Comparison of ENCODE assay signal across 8 cellular contexts in genomic region chr2:170235860-170236638, GRCh38. TPM values are rescaled to one million over a fixed set of nuclear protein-coding genes. Genes with fewer than 3 reads are reported as not detected.
DNase-seq lines count a peak whose midpoint lies in the region; ATAC-seq, FAIRE-seq and TF ChIP-seq lines count a peak whose summit lies in the region.

No MANE protein-coding gene starts in this region.

- no peak overlapping the region for H2AFZ ChIP-seq in keratinocyte (ENCODE audit: control insufficient read depth, low read length)

- intact Hi-C loops in adrenal gland (cut with DNase I) = no loop called here
- intact Hi-C loops in kidney (cut with DNase I) = no loop called here

- ATAC-seq in GM18517 (IDR thresholded peaks at IDR 0.05; ENCODE audit: unreplicated experiment) = no peak
- ATAC-seq in GM21360 (IDR thresholded peaks at IDR 0.05; ENCODE audit: unreplicated experiment) = no peak

- H3K4me3 ChIP-seq in adrenal gland (no peak overlapping the region), keratinocyte (ENCODE audit: control insufficient read depth in 2 of 3, extremely low read depth in 1 of 3, insufficient read depth in 2 of 3, low read depth in 1 of 3, low read length in 3 of 3) (no peak overlapping the region), kidney (ENCODE audit: low read length in 2 of 2) (no peak overlapping the region)

- no peaks in the 10 kb centered on the region for H3K9me3 ChIP-seq in adrenal gland (replicated peaks in 1 of 3)
- H3K9me3 ChIP-seq in keratinocyte (ENCODE audit: control insufficient read depth, low read depth, low read length) = no peaks in the 10 kb centered on the region
- no peaks in the 10 kb centered on the region for H3K9me3 ChIP-seq in kidney (ENCODE audit: control insufficient read depth in 1 of 2, low read length in 2 of 2)

- dilution Hi-C loops in keratinocyte (cut with MboI; ENCODE audit: extremely low pct_ligation_motif_present, low sequenced_read_pairs) = no loop called here

- no peaks in the 10 kb centered on the region for H4K20me1 ChIP-seq in keratinocyte (ENCODE audit: control insufficient read depth, extremely low read depth, insufficient read depth, low read length)

- no peak for TF ChIP-seq POLR2A in adrenal gland (IDR thresholded peaks at IDR 0.05)

- H3K4me1 ChIP-seq in adrenal gland (replicated peaks in 1 of 2) = peaks cover 0 to 8% of the 10 kb centered on the region in 2 donors
- H3K4me1 ChIP-seq in keratinocyte (ENCODE audit: control insufficient read depth, extremely low read depth, insufficient read depth, low read length) = no peaks in the 10 kb centered on the region
- H3K4me1 ChIP-seq in kidney (ENCODE audit: control insufficient read depth in 1 of 2, insufficient read depth in 1 of 2, low read depth in 1 of 2, low read length in 2 of 2) = no peaks in the 10 kb centered on the region

- no peaks in the 10 kb centered on the region for H3K9me1 ChIP-seq in keratinocyte (ENCODE audit: control insufficient read depth, extremely low read depth, insufficient read depth, low read length)

- WGBS in adrenal gland, 4 donors = 35 to 39% (median 36%) methylated on average over 12 of the region's 12 CpGs

- FAIRE-seq in keratinocyte (lab: Jason Lieb, UNC) = peak; percentile 67
- no peak for FAIRE-seq in kidney (lab: Jason Lieb, UNC)

- H3K4me2 ChIP-seq in keratinocyte (ENCODE audit: control insufficient read depth, extremely low read depth, insufficient read depth, low read depth, low read length) = no peak overlapping the region

- TF ChIP-seq CTCF in adrenal gland (IDR thresholded peaks at IDR 0.05) (peak; percentile 27 to 70 (median 55)), keratinocyte (optimal IDR thresholded peaks at IDR 0.05 in 1 of 3, IDR thresholded peaks at IDR 0.05 in 1 of 3, conservative IDR thresholded peaks at IDR 0.05 in 1 of 3; ENCODE audit: extremely low read depth in 1 of 3, insufficient read depth in 2 of 3, low read length in 3 of 3) (peak; percentile 42 to 65 (median 54)), kidney (IDR thresholded peaks at IDR 0.05; ENCODE audit: borderline replicate concordance, extremely low read depth, insufficient read depth) (no peak)

- H3K9ac ChIP-seq in keratinocyte (ENCODE audit: control insufficient read depth, extremely low read depth, insufficient read depth, low read length) (no peak overlapping the region), kidney (ENCODE audit: low read length in 2 of 2) (no peak overlapping the region)

- no peaks in the 10 kb centered on the region for H3K36me3 ChIP-seq in adrenal gland (replicated peaks in 1 of 2)
- no peaks in the 10 kb centered on the region for H3K36me3 ChIP-seq in keratinocyte (ENCODE audit: control insufficient read depth in 2 of 2, extremely low read depth in 1 of 2, insufficient read depth in 2 of 2, low read length in 2 of 2)
- no peaks in the 10 kb centered on the region for H3K36me3 ChIP-seq in kidney (ENCODE audit: control insufficient read depth in 1 of 2, insufficient read depth in 2 of 2, low read length in 2 of 2)

- peaks cover 4% of the 10 kb centered on the region for H3K27me3 ChIP-seq in adrenal gland
- H3K27me3 ChIP-seq in keratinocyte (ENCODE audit: control insufficient read depth, extremely low read depth, insufficient read depth, low read length) = no peaks in the 10 kb centered on the region

- DNase-seq in DMS 273 treated with DMSO at 0.1 percent for 48 hours (lab: John Stamatoyannopoulos, UW) = peak; percentile 10
- peak; percentile 28 for DNase-seq in HCEC 1CT
- DNase-seq in NCI-H446 (lab: John Stamatoyannopoulos, UW) = peak; percentile 76 to 79
- peak; percentile 20 to 64 (median 44) for DNase-seq in adrenal gland
- DNase-seq in keratinocyte (ENCODE audit: low read depth, low spot score) = peak; percentile 1
- DNase-seq in kidney = no peak

- H3K27ac ChIP-seq in adrenal gland = no peak overlapping the region
- H3K27ac ChIP-seq in keratinocyte (ENCODE audit: control insufficient read depth, insufficient read depth, low read length) = no peak overlapping the region
- no peak overlapping the region for H3K27ac ChIP-seq in kidney (ENCODE audit: low read depth in 2 of 2, low read length in 2 of 2)

- H3K79me2 ChIP-seq in keratinocyte (ENCODE audit: control insufficient read depth, insufficient read depth, low read length) = no peaks in the 10 kb centered on the region

RNA-seq across cellular contexts. Expression of gene MYO3B, which starts 58.1 kb away (rescaled TPM):
- under 1 TPM in 1 of 8 donors, not detected in 7; 0.04 TPM for total RNA-seq in adrenal gland
- under 1 TPM in 2 of 3 donors, not detected in 1; 0.04 to 0.08 TPM for polyA plus RNA-seq in adrenal gland
- polyA plus RNA-seq in keratinocyte = 3.1 to 7.6 TPM (median 4.4 TPM) in 3 replicates
- polyA plus RNA-seq in keratinocyte (2011; ENCODE audit: low read depth) = 1.5 TPM
- 2.9 and 4.8 TPM in 2 replicates for polyA plus RNA-seq in keratinocyte (2011; cell fraction: cytosol; rRNA removed)
- 7.7 and 8.6 TPM in 2 replicates for polyA plus RNA-seq in keratinocyte (2011; cell fraction: nucleus; rRNA removed)
- 2.4 and 2.5 TPM in 2 replicates for polyA plus RNA-seq in keratinocyte (2012; ENCODE audit: low replicate concordance)
- polyA minus RNA-seq in keratinocyte = 2.1 to 17.5 TPM (median 16.9 TPM) in 3 replicates
- 4.4 TPM for polyA minus RNA-seq in keratinocyte (2011; cell fraction: cytosol; rRNA and poly(A)+ RNA removed)
- polyA minus RNA-seq in keratinocyte (2011; cell fraction: nucleus; rRNA and poly(A)+ RNA removed) = 15.6 and 36.9 TPM in 2 replicates
- 6.4 TPM for total RNA-seq in kidney
- polyA plus RNA-seq in kidney (ENCODE audit: insufficient read depth, low read depth, low replicate concordance) = 3.5 TPM
